16 cellular contexts compared by ENCODE assay signal in genomic region chr16:19528666-19529065, GRCh38. TPM values are rescaled to one million over a fixed set of nuclear protein-coding genes. Genes with fewer than 3 reads are reported as not detected.
DNase-seq lines count a peak whose midpoint lies in the region; ATAC-seq, FAIRE-seq and TF ChIP-seq lines count a peak whose summit lies in the region.
"Had no signal": no experiment of that assay in that cellular context is flagged by ENCODE, and none has a peak within 500 bp of the region (broad histone marks: within the 10 kb centered on the region; RNA-seq: fewer than 3 reads in every experiment).

No MANE protein-coding gene starts in this region.

- H3K79me2 ChIP-seq in HepG2 (ENCODE audit: insufficient read depth, low read length) (peaks cover 33% of the 10 kb centered on the region), mesendoderm (ENCODE audit: control insufficient read depth, insufficient read depth, low read length) (peaks cover 3% of the 10 kb centered on the region)

- H3K9me3 ChIP-seq in HepG2 (ENCODE audit: low read length): no peaks in the 10 kb centered on the region
- H3K9me3 ChIP-seq in right lobe of liver: no peaks in the 10 kb centered on the region
- no peaks in the 10 kb centered on the region for H3K9me3 ChIP-seq in adrenal gland (replicated peaks in 1 of 3)
- H3K9me3 ChIP-seq: HAP-1 had no signal

- TF ChIP-seq EP300 in HepG2 (IDR thresholded peaks at IDR 0.05; ENCODE audit: low read depth in 2 of 2, low read length in 2 of 2): no peak
- TF ChIP-seq EP300 in HepG2 (CRISPR knock-in tag; IDR thresholded peaks at IDR 0.05; ENCODE audit: borderline replicate concordance): no peak

- POLR2A ChIA-PET in HepG2 (lab: Yijun Ruan, JAX): no interaction called here

- intact Hi-C loops in HepG2 (cut with micrococcal nuclease; ENCODE audit: unreplicated experiment) (loop anchor here (10.0 kb wide), 1 partner anchor 734 kb away; the partner anchor contains the start of gene RPS15A), right lobe of liver (cut with DNase I) (no loop called here), dorsolateral prefrontal cortex (cut with DNase I) (loop anchor here in 1 of 2 donors (10.0 kb wide), 1 partner anchor 734 kb away; the partner anchor contains the start of gene RPS15A), adrenal gland (cut with DNase I) (no loop called here)

- H3K4me3 ChIP-seq in HepG2 (replicated peaks in 1 of 3; ENCODE audit: insufficient read depth in 1 of 3, low read depth in 2 of 3, low read length in 3 of 3) (no peak overlapping the region), right lobe of liver (no peak overlapping the region), dorsolateral prefrontal cortex (peak overlapping the region in 8 of 59 donors; percentile 1 to 98 (median 8)), mesendoderm (ENCODE audit: low read length) (no peak overlapping the region), adrenal gland (no peak overlapping the region)
- H3K4me3 ChIP-seq: HAP-1 had no signal

- no TSS peak for BruUV-seq in HepG2 (replicated peaks; lab: Mats Ljungman, UMichigan)

- H3K23ac ChIP-seq in mesendoderm (ENCODE audit: low read length): no peak overlapping the region

- 100% methylated on average over 3 of the region's 3 CpGs for WGBS in HepG2 (ENCODE audit: low lambda C conversion rate)
- WGBS in right lobe of liver (ENCODE audit: insufficient coverage, low coverage, low lambda C conversion rate, missing lambda C conversion rate): 90% methylated on average over 2 of the region's 3 CpGs
- no CpG with 5 or more reads among the region's 3 CpGs for WGBS in mesendoderm (ENCODE audit: extremely low coverage, insufficient coverage, low lambda C conversion rate)
- 98 to 100% (median 99%) methylated on average over 3 of the region's 3 CpGs for WGBS in adrenal gland, 4 donors

- no peak overlapping the region for H3K4ac ChIP-seq in mesendoderm (ENCODE audit: low read depth, low read length)

- H3K56ac ChIP-seq in mesendoderm (ENCODE audit: low read length): no peak overlapping the region

- H3K9ac ChIP-seq in HepG2 (ENCODE audit: insufficient read depth, low read depth, low read length): no peak overlapping the region
- no peak overlapping the region for H3K9ac ChIP-seq in mesendoderm (ENCODE audit: low read length)

- H4K8ac ChIP-seq in mesendoderm (ENCODE audit: low read depth, low read length): no peak overlapping the region

- no peaks in the 10 kb centered on the region; a peak in 1 of 5 replicates for H3K27me3 ChIP-seq in HepG2 (ENCODE audit: control insufficient read depth in 1 of 2, insufficient read depth in 2 of 2, low read length in 2 of 2)
- H3K27me3 ChIP-seq in right lobe of liver: no peaks in the 10 kb centered on the region
- no peaks in the 10 kb centered on the region for H3K27me3 ChIP-seq in dorsolateral prefrontal cortex
- no peaks in the 10 kb centered on the region for H3K27me3 ChIP-seq in mesendoderm (ENCODE audit: insufficient read depth, low read length, poor library complexity)
- no peaks in the 10 kb centered on the region for H3K27me3 ChIP-seq in adrenal gland

- H2BK15ac ChIP-seq in mesendoderm (replicated peaks; ENCODE audit: low read depth): no peak overlapping the region

- ATAC-seq in HepG2 (no peak), right lobe of liver (no peak), GM19463 (IDR thresholded peaks at IDR 0.05; ENCODE audit: unreplicated experiment) (no peak)
- ATAC-seq: CD8-positive, alpha-beta T cell had no signal

- in situ Hi-C loops in HepG2 (cut with HindIII; ENCODE audit: extremely low pct_ligation_motif_present, low pct_unique_long_range_greater_than_20kb): no loop called here

- no peaks in the 10 kb centered on the region for H4K20me1 ChIP-seq in HepG2 (ENCODE audit: insufficient read depth, low read length)

- H3K79me1 ChIP-seq in mesendoderm (ENCODE audit: low read length): peaks cover 3% of the 10 kb centered on the region

- no peak overlapping the region for H3K27ac ChIP-seq in HepG2 (ENCODE audit: extremely low read length, insufficient read depth, low read length)
- H3K27ac ChIP-seq in right lobe of liver: no peak overlapping the region
- peak overlapping the region in 55 of 59 donors; percentile 12 to 99 (median 93) for H3K27ac ChIP-seq in dorsolateral prefrontal cortex
- no peak overlapping the region for H3K27ac ChIP-seq in mesendoderm (ENCODE audit: low read depth, low read length)
- H3K27ac ChIP-seq in adrenal gland: no peak overlapping the region
- H3K27ac ChIP-seq: 22Rv1 had no signal

- H4K5ac ChIP-seq in mesendoderm (ENCODE audit: low read length): no peak overlapping the region

- no peak overlapping the region for H2BK120ac ChIP-seq in mesendoderm (ENCODE audit: low read depth, low read length)

- peaks cover 6 to 34% of the 10 kb centered on the region in 2 experiments; a peak in 4 of 5 replicates for H3K36me3 ChIP-seq in HepG2 (replicated peaks in 1 of 2; ENCODE audit: control insufficient read depth in 1 of 2, insufficient read depth in 2 of 2, low read length in 2 of 2)
- H3K36me3 ChIP-seq in right lobe of liver: peaks cover 0 to 12% (median 0%) of the 10 kb centered on the region in 4 donors
- no peaks in the 10 kb centered on the region for H3K36me3 ChIP-seq in mesendoderm (ENCODE audit: control insufficient read depth, insufficient read depth, low read length)
- H3K36me3 ChIP-seq in adrenal gland (replicated peaks in 1 of 2): peaks cover 0 to 10% of the 10 kb centered on the region in 2 donors

- CTCF ChIA-PET in HepG2 (lab: Yijun Ruan, JAX; ENCODE audit: low intra/inter-chr PET ratio, low total read pairs): no interaction called here

- DNase-seq in HepG2 (ENCODE audit: low spot score): no peak
- DNase-seq in right lobe of liver: no peak
- no peak for DNase-seq in dorsolateral prefrontal cortex
- DNase-seq in mesendoderm: peak; percentile 48
- DNase-seq in adrenal gland: no peak
- no peak for DNase-seq in hippocampal formation (lab: John Stamatoyannopoulos, UW)
- DNase-seq: CD8-positive, alpha-beta T cell; COR-L47; DND-41; GDM1; GOT3 had no signal

- H2BK5ac ChIP-seq in mesendoderm (ENCODE audit: low read length): no peak overlapping the region

- H3K18ac ChIP-seq in mesendoderm (ENCODE audit: low read length): no peak overlapping the region

- no peak for TF ChIP-seq CTCF in HepG2 (CRISPR knock-in tag; IDR thresholded peaks at IDR 0.05)
- no peak for TF ChIP-seq CTCF in right lobe of liver (IDR thresholded peaks at IDR 0.05)
- no peak for TF ChIP-seq CTCF in dorsolateral prefrontal cortex (IDR thresholded peaks at IDR 0.05 in 54 of 56, conservative IDR thresholded peaks at IDR 0.05 in 2 of 56; ENCODE audit: low read depth in 1 of 56, partially characterized antibody in 56 of 56)
- TF ChIP-seq CTCF in adrenal gland (IDR thresholded peaks at IDR 0.05): no peak

- no peak for FAIRE-seq in HepG2 (lab: Jason Lieb, UNC)
- FAIRE-seq: D721Med, GM12892 had no signal

- H3K4me2 ChIP-seq in HepG2 (ENCODE audit: low read depth, low read length) (no peak overlapping the region), mesendoderm (ENCODE audit: low read length) (no peak overlapping the region)

- H2AFZ ChIP-seq in HepG2 (ENCODE audit: low read length): no peak overlapping the region

- H3K4me1 ChIP-seq in HepG2 (ENCODE audit: insufficient read depth, low read length) (peaks cover 28% of the 10 kb centered on the region), right lobe of liver (no peaks in the 10 kb centered on the region), mesendoderm (ENCODE audit: control insufficient read depth, low read depth, low read length) (peaks cover 4% of the 10 kb centered on the region), adrenal gland (replicated peaks in 1 of 2) (peaks cover 0 to 10% of the 10 kb centered on the region in 2 donors)

- TF ChIP-seq POLR2A in HepG2 (IDR thresholded peaks at IDR 0.05; ENCODE audit: insufficient read depth in 1 of 2, low read depth in 2 of 2, low read length in 2 of 2): no peak
- no peak for TF ChIP-seq POLR2A in right lobe of liver (IDR thresholded peaks at IDR 0.05)
- no peak for TF ChIP-seq POLR2A in adrenal gland (IDR thresholded peaks at IDR 0.05)

- no peak for TF ChIP-seq RAD21 in HepG2 (CRISPR knock-in tag; IDR thresholded peaks at IDR 0.05)

- no peak overlapping the region for H2AK5ac ChIP-seq in mesendoderm (ENCODE audit: low read length)

RNA-seq across cellular contexts. Expression of gene CCP110, which starts 4.9 kb away (rescaled TPM):
- total RNA-seq in HepG2 (2016; rRNA removed; fragmentation: Illumina TruSeq; extraction: Trizol) (11.1 and 19.9 TPM in 2 replicates), right lobe of liver (1 to 10 TPM; 2.6 to 5.6 (median 4.2) TPM), dorsolateral prefrontal cortex (100 to 1,000 TPM in 50 of 120 experiments, 10 to 100 TPM in 70; 47.2 to 216 (median 93.1) TPM), adrenal gland (10 to 100 TPM in 4 of 8 donors, 1 to 10 TPM in 4; 6.2 to 14.0 (median 10.0) TPM)
- total RNA-seq in HepG2 (2016; cell fraction: cytosol; rRNA removed; fragmentation: Illumina TruSeq; extraction: Trizol; ENCODE audit: low read depth): 1.7 and 2.6 TPM in 2 replicates
- total RNA-seq in HepG2 (2016; cell fraction: insoluble cytoplasmic fraction; rRNA removed; fragmentation: Illumina TruSeq; extraction: Trizol): 10.2 and 19.5 TPM in 2 replicates
- 7.1 and 7.9 TPM in 2 replicates for total RNA-seq in HepG2 (2016; cell fraction: membrane; rRNA removed; fragmentation: Illumina TruSeq; extraction: Trizol)
- 15.4 and 17.2 TPM in 2 replicates for total RNA-seq in HepG2 (2016; cell fraction: nucleus; rRNA removed; fragmentation: Illumina TruSeq; extraction: Trizol)
- polyA plus RNA-seq in HepG2 (2011; rRNA removed) (8.6 and 10.0 TPM in 2 replicates), adrenal gland (10 to 100 TPM in 1 of 3 donors, 1 to 10 TPM in 2; 3.0 to 10.4 (median 6.1) TPM)
- polyA plus RNA-seq in HepG2 (2011; cell fraction: cytosol; rRNA removed): 3.3 and 5.1 TPM in 2 replicates
- polyA plus RNA-seq in HepG2 (2011; cell fraction: nucleus; rRNA removed): 6.8 and 10.0 TPM in 2 replicates
- 17.7 and 18.2 TPM in 2 replicates for polyA plus RNA-seq in HepG2 (2012)
- 0.46 and 0.52 TPM in 2 replicates for polyA plus RNA-seq in HepG2 (2016; cell fraction: cytosol; fragmentation: Illumina TruSeq; extraction: Trizol; ENCODE audit: low read depth)
- polyA plus RNA-seq in HepG2 (2016; cell fraction: insoluble cytoplasmic fraction; fragmentation: Illumina TruSeq; extraction: Trizol; ENCODE audit: low read depth): 19.6 and 20.5 TPM in 2 replicates
- 2.5 and 2.6 TPM in 2 replicates for polyA plus RNA-seq in HepG2 (2016; cell fraction: membrane; fragmentation: Illumina TruSeq; extraction: Trizol; ENCODE audit: low read depth)
- 23.8 and 24.5 TPM in 2 replicates for polyA plus RNA-seq in HepG2 (2016; cell fraction: nucleus; fragmentation: Illumina TruSeq; extraction: Trizol; ENCODE audit: insufficient read depth, low read depth)
- 3.5 and 5.4 TPM in 2 replicates for polyA minus RNA-seq in HepG2 (2011; rRNA and poly(A)+ RNA removed; ENCODE audit: low replicate concordance)
- polyA minus RNA-seq in HepG2 (2011; cell fraction: cytosol; rRNA and poly(A)+ RNA removed): 7.8 and 8.1 TPM in 2 replicates
- 18.4 and 23.4 TPM in 2 replicates for polyA minus RNA-seq in HepG2 (2011; cell fraction: nucleus; rRNA and poly(A)+ RNA removed)
- 10.1 TPM for polyA plus RNA-seq in mesendoderm (2013, experiment 1 of 2)
- polyA plus RNA-seq in mesendoderm (2013, experiment 2 of 2): 9.8 TPM

RNA-seq across cellular contexts. Expression of gene GDE1, which starts 6.8 kb away (rescaled TPM):
- 55.1 and 59.0 TPM in 2 replicates for total RNA-seq in HepG2 (2016; rRNA removed; fragmentation: Illumina TruSeq; extraction: Trizol)
- 52.9 and 57.5 TPM in 2 replicates for total RNA-seq in HepG2 (2016; cell fraction: cytosol; rRNA removed; fragmentation: Illumina TruSeq; extraction: Trizol; ENCODE audit: low read depth)
- total RNA-seq in HepG2 (2016; cell fraction: insoluble cytoplasmic fraction; rRNA removed; fragmentation: Illumina TruSeq; extraction: Trizol): 45.6 and 63.3 TPM in 2 replicates
- total RNA-seq in HepG2 (2016; cell fraction: membrane; rRNA removed; fragmentation: Illumina TruSeq; extraction: Trizol): 123 and 138 TPM in 2 replicates
- total RNA-seq in HepG2 (2016; cell fraction: nucleus; rRNA removed; fragmentation: Illumina TruSeq; extraction: Trizol): 45.2 and 50.8 TPM in 2 replicates
- polyA plus RNA-seq in HepG2 (2011; rRNA removed): 35.9 and 38.9 TPM in 2 replicates
- polyA plus RNA-seq in HepG2 (2011; cell fraction: cytosol; rRNA removed): 27.6 and 46.5 TPM in 2 replicates
- 10.9 and 16.7 TPM in 2 replicates for polyA plus RNA-seq in HepG2 (2011; cell fraction: nucleus; rRNA removed)
- 89.0 and 119 TPM in 2 replicates for polyA plus RNA-seq in HepG2 (2012)
- 80.4 and 81.8 TPM in 2 replicates for polyA plus RNA-seq in HepG2 (2016; cell fraction: cytosol; fragmentation: Illumina TruSeq; extraction: Trizol; ENCODE audit: low read depth)
- 50.5 and 58.3 TPM in 2 replicates for polyA plus RNA-seq in HepG2 (2016; cell fraction: insoluble cytoplasmic fraction; fragmentation: Illumina TruSeq; extraction: Trizol; ENCODE audit: low read depth)
- 115 and 129 TPM in 2 replicates for polyA plus RNA-seq in HepG2 (2016; cell fraction: membrane; fragmentation: Illumina TruSeq; extraction: Trizol; ENCODE audit: low read depth)
- 61.2 and 70.9 TPM in 2 replicates for polyA plus RNA-seq in HepG2 (2016; cell fraction: nucleus; fragmentation: Illumina TruSeq; extraction: Trizol; ENCODE audit: insufficient read depth, low read depth)
- 12.3 and 18.4 TPM in 2 replicates for polyA minus RNA-seq in HepG2 (2011; rRNA and poly(A)+ RNA removed; ENCODE audit: low replicate concordance)
- 24.4 and 28.3 TPM in 2 replicates for polyA minus RNA-seq in HepG2 (2011; cell fraction: cytosol; rRNA and poly(A)+ RNA removed)
- 15.5 and 36.3 TPM in 2 replicates for polyA minus RNA-seq in HepG2 (2011; cell fraction: nucleus; rRNA and poly(A)+ RNA removed)
- 10 to 100 TPM; 19.1 to 30.5 (median 21.1) TPM for total RNA-seq in right lobe of liver
- total RNA-seq in dorsolateral prefrontal cortex: 100 to 1,000 TPM in 1 of 120 experiments, 10 to 100 TPM in 119; 35.8 to 104 (median 76.3) TPM
- 39.6 TPM for polyA plus RNA-seq in mesendoderm (2013, experiment 1 of 2)
- polyA plus RNA-seq in mesendoderm (2013, experiment 2 of 2): 38.9 TPM
- 10 to 100 TPM; 47.0 to 91.8 (median 65.5) TPM for total RNA-seq in adrenal gland
- 10 to 100 TPM; 20.1 to 70.5 (median 24.7) TPM for polyA plus RNA-seq in adrenal gland

RNA-seq across cellular contexts. Expression of gene VPS35L, which starts 26.8 kb away (rescaled TPM):
- total RNA-seq in HepG2 (2016; rRNA removed; fragmentation: Illumina TruSeq; extraction: Trizol): 0.97 and 1.4 TPM in 2 replicates
- total RNA-seq in HepG2 (2016; cell fraction: cytosol; rRNA removed; fragmentation: Illumina TruSeq; extraction: Trizol; ENCODE audit: low read depth): 1.1 and 1.5 TPM in 2 replicates
- total RNA-seq in HepG2 (2016; cell fraction: insoluble cytoplasmic fraction; rRNA removed; fragmentation: Illumina TruSeq; extraction: Trizol): 0.76 and 1.1 TPM in 2 replicates
- total RNA-seq in HepG2 (2016; cell fraction: membrane; rRNA removed; fragmentation: Illumina TruSeq; extraction: Trizol): 1.9 and 2.0 TPM in 2 replicates
- total RNA-seq in HepG2 (2016; cell fraction: nucleus; rRNA removed; fragmentation: Illumina TruSeq; extraction: Trizol): 1.5 and 1.6 TPM in 2 replicates
- 1.6 and 1.9 TPM in 2 replicates for polyA plus RNA-seq in HepG2 (2011; rRNA removed)
- 1.5 and 1.8 TPM in 2 replicates for polyA plus RNA-seq in HepG2 (2011; cell fraction: cytosol; rRNA removed)
- polyA plus RNA-seq in HepG2 (2011; cell fraction: nucleus; rRNA removed): 2.1 and 2.7 TPM in 2 replicates
- 2.7 and 3.0 TPM in 2 replicates for polyA plus RNA-seq in HepG2 (2012)
- 0.57 and 0.96 TPM in 2 replicates for polyA plus RNA-seq in HepG2 (2016; cell fraction: cytosol; fragmentation: Illumina TruSeq; extraction: Trizol; ENCODE audit: low read depth)
- polyA plus RNA-seq in HepG2 (2016; cell fraction: insoluble cytoplasmic fraction; fragmentation: Illumina TruSeq; extraction: Trizol; ENCODE audit: low read depth): 1.3 and 1.4 TPM in 2 replicates
- polyA plus RNA-seq in HepG2 (2016; cell fraction: membrane; fragmentation: Illumina TruSeq; extraction: Trizol; ENCODE audit: low read depth): 1.2 and 1.5 TPM in 2 replicates
- 1.2 and 1.7 TPM in 2 replicates for polyA plus RNA-seq in HepG2 (2016; cell fraction: nucleus; fragmentation: Illumina TruSeq; extraction: Trizol; ENCODE audit: insufficient read depth, low read depth)
- polyA minus RNA-seq in HepG2 (2011; rRNA and poly(A)+ RNA removed; ENCODE audit: low replicate concordance): 4.2 and 19.9 TPM in 2 replicates
- polyA minus RNA-seq in HepG2 (2011; cell fraction: cytosol; rRNA and poly(A)+ RNA removed): 1.2 and 3.5 TPM in 2 replicates
- 5.8 and 9.1 TPM in 2 replicates for polyA minus RNA-seq in HepG2 (2011; cell fraction: nucleus; rRNA and poly(A)+ RNA removed)
- total RNA-seq in right lobe of liver: 10 to 100 TPM; 19.3 to 24.3 (median 20.4) TPM
- total RNA-seq in dorsolateral prefrontal cortex: 100 to 1,000 TPM in 51 of 120 experiments, 10 to 100 TPM in 69; 61.8 to 152 (median 97.7) TPM
- polyA plus RNA-seq in mesendoderm (2013, experiment 1 of 2): 29.5 TPM
- 30.1 TPM for polyA plus RNA-seq in mesendoderm (2013, experiment 2 of 2)
- total RNA-seq in adrenal gland: 10 to 100 TPM; 59.0 to 96.7 (median 69.5) TPM
- 10 to 100 TPM; 50.8 to 72.4 (median 68.3) TPM for polyA plus RNA-seq in adrenal gland

Comparison
In these comparisons a context has a peak if more than half of its experiments do, and no peak if none do; other contexts are left out.
1. H3K27ac ChIP-seq: peak in dorsolateral prefrontal cortex (55 of 59); none in HepG2 (single experiment), right lobe of liver (0 of 3), mesendoderm (single experiment) and adrenal gland (0 of 5).